In genomic region chr6:10613077-10613476, GRCh38 we compare ENCODE assay signal across 1 cellular context.
TF ChIP-seq lines count a peak whose summit lies in the region.

No MANE protein-coding gene starts in this region.

TF ChIP-seq in HEK293, 187 proteins besides CTCF, POLR2A, EP300 and RAD21 (continued from another document):
- TF ChIP-seq PRDM4 (tag by site-specific recombination; IDR thresholded peaks at IDR 0.05) = no peak
- no peak for TF ChIP-seq ZBTB17 (tag by site-specific recombination; IDR thresholded peaks at IDR 0.05)
- no peak for TF ChIP-seq ZNF747 (tag by site-specific recombination; IDR thresholded peaks at IDR 0.05)
- no peak for TF ChIP-seq ZBTB6 (tag by site-specific recombination; IDR thresholded peaks at IDR 0.05)
- no peak for TF ChIP-seq ZNF623 (tag by site-specific recombination; IDR thresholded peaks at IDR 0.05)
- no peak for TF ChIP-seq ZNF10 (tag by site-specific recombination; IDR thresholded peaks at IDR 0.05)
- 0 out of 2 replicates have a peak, but pooled peaks have one; percentile 56 for TF ChIP-seq ZNF843 (tag by site-specific recombination; IDR thresholded peaks at IDR 0.05)
- TF ChIP-seq WT1 (tag by site-specific recombination; IDR thresholded peaks at IDR 0.05) = peak; percentile 86
- no peak for TF ChIP-seq ZFP69B (tag by site-specific recombination; IDR thresholded peaks at IDR 0.05)
- no peak for TF ChIP-seq ZNF571 (tag by site-specific recombination; IDR thresholded peaks at IDR 0.05)
- peak; percentile 66 for TF ChIP-seq PRDM6 (tag by site-specific recombination; IDR thresholded peaks at IDR 0.05)
- TF ChIP-seq ZNF707 (tag by site-specific recombination; IDR thresholded peaks at IDR 0.05) = no peak
- TF ChIP-seq PRDM1 (tag by site-specific recombination; IDR thresholded peaks at IDR 0.05) = no peak
- TF ChIP-seq ZNF366 (tag by site-specific recombination; conservative IDR thresholded peaks at IDR 0.05) = no peak
- TF ChIP-seq ZNF549 (tag by site-specific recombination; IDR thresholded peaks at IDR 0.05) = no peak
- no peak for TF ChIP-seq ZNF280C (tag by site-specific recombination; IDR thresholded peaks at IDR 0.05)
- no peak for TF ChIP-seq ZNF362 (tag by site-specific recombination; IDR thresholded peaks at IDR 0.05)
- TF ChIP-seq ZNF266 (tag by site-specific recombination; IDR thresholded peaks at IDR 0.05; ENCODE audit: low read depth) = no peak
- TF ChIP-seq OVOL3 (tag by site-specific recombination; IDR thresholded peaks at IDR 0.05) = peak; percentile 60; the same call in 1 of the 2 replicates
- no peak for TF ChIP-seq ZNF514 (tag by site-specific recombination; IDR thresholded peaks at IDR 0.05)
- TF ChIP-seq ZNF768 (tag by site-specific recombination; IDR thresholded peaks at IDR 0.05) = no peak
- no peak for TF ChIP-seq ZNF16 (tag by site-specific recombination; IDR thresholded peaks at IDR 0.05; ENCODE audit: low read depth)
- no peak for TF ChIP-seq ZNF148 (tag by site-specific recombination; IDR thresholded peaks at IDR 0.05; ENCODE audit: borderline replicate concordance)
- no peak for TF ChIP-seq ZEB2 (tag by site-specific recombination; IDR thresholded peaks at IDR 0.05)
- TF ChIP-seq INSM2 (tag by site-specific recombination; IDR thresholded peaks at IDR 0.05) = no peak
- TF ChIP-seq ZBTB48 (tag by site-specific recombination; IDR thresholded peaks at IDR 0.05) = no peak
- no peak for TF ChIP-seq ZNF501 (tag by site-specific recombination; IDR thresholded peaks at IDR 0.05)
- TF ChIP-seq KLF7 (tag by site-specific recombination; IDR thresholded peaks at IDR 0.05; ENCODE audit: borderline replicate concordance) = no peak
- no peak for TF ChIP-seq ZNF521 (tag by site-specific recombination; IDR thresholded peaks at IDR 0.05)
- TF ChIP-seq RBAK (tag by site-specific recombination; IDR thresholded peaks at IDR 0.05) = no peak
- TF ChIP-seq KLF1 (tag by site-specific recombination; IDR thresholded peaks at IDR 0.05) = peak; percentile 13; the same call in 1 of the 2 replicates
- TF ChIP-seq ZNF518A (tag by site-specific recombination; conservative IDR thresholded peaks at IDR 0.05; ENCODE audit: low read depth) = no peak
- TF ChIP-seq ZNF654 (tag by site-specific recombination; IDR thresholded peaks at IDR 0.05; ENCODE audit: low read depth) = no peak
- TF ChIP-seq PRDM10 (tag by site-specific recombination; IDR thresholded peaks at IDR 0.05) = no peak
- no peak for TF ChIP-seq ZNF239 (tag by site-specific recombination; IDR thresholded peaks at IDR 0.05)
